In the genomic region with DNA sequence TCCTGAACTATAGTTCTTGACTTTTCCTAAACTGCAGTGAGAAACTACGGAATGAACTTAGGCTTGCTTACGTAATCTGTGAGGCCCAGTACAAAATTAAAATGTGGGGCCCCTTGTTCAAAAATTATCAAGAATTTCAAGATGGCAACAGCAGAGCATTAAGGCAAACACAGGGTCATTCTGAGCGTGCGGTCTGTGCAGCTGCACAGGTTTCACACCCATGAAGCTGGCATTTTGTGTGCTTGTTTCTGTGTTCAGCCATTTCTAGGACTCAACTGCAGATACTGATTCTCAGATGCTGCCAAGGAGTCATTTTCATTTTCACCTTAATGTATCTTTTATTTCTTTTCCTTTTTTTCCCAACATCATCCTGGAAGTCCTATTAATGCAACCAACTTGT, we compare ENCODE assay signal across 16 cellular contexts.
"Had no signal": no experiment of that assay in that cellular context is flagged by ENCODE, and none has a peak within 500 bp of the region (broad histone marks: within the 10 kb centered on the region; RNA-seq: fewer than 3 reads in every experiment).

No MANE protein-coding gene starts in this region.

- H3K4me1 ChIP-seq: left ventricle myocardium inferior, thyroid gland had no signal

- FAIRE-seq: TTC549 had no signal

- DNase-seq: activated CD4-positive, alpha-beta T cell treated with anti-CD3 and anti-CD28 coated beads, Interleukin-2, amount 50 U/mL, for 1 hour; activated CD4-positive, CD25-positive, alpha-beta regulatory T cell; activated naive CD4-positive, alpha-beta T cell treated with Interleukin-2 at 50 U/mL for 16 hours; brain microvascular endothelial cell; cerebellar nuclear complex; effector memory CD4-positive, alpha-beta T cell; foreskin fibroblast; glutamatergic neuron; left ventricle myocardium inferior; mucosa of descending colon; stimulated activated CD4-positive, alpha-beta T cell treated with anti-CD3 and anti-CD28 coated beads, Interleukin-1b, Interleukin-23, amount 100 ng/mL, for 48 hours; thyroid gland had no signal

- H3K9me3 ChIP-seq: left ventricle myocardium inferior, mucosa of descending colon, thyroid gland had no signal

- ATAC-seq: activated T-helper 17 cell treated with anti-CD3 and anti-CD28 coated beads, Interleukin-2, amount 50 U/mL, for 72 hours; mucosa of descending colon; natural killer cell treated with Interleukin-12 subunit alpha and Interleukin-12 subunit beta and Interleukin-15 and Interleukin-18, amount 100 ng/mL, for 72 hours had no signal

- H3K36me3 Mint-ChIP-seq: natural killer cell treated with Interleukin-12 subunit alpha and Interleukin-12 subunit beta and Interleukin-15 and Interleukin-18, amount 100 ng/mL, for 72 hours had no signal

- H3K4me3 ChIP-seq: left ventricle myocardium inferior, mucosa of descending colon, thyroid gland had no signal

- H3K4me3 Mint-ChIP-seq: activated T-helper 17 cell treated with anti-CD3 and anti-CD28 coated beads, Interleukin-2, amount 50 U/mL, for 72 hours; natural killer cell treated with Interleukin-12 subunit alpha and Interleukin-12 subunit beta and Interleukin-15 and Interleukin-18, amount 100 ng/mL, for 72 hours; T-helper 1 cell treated with Interleukin-12 subunit alpha and Interleukin-12 subunit beta and Interleukin-4 antibody, amounts not matched to agents 30 μg/mL and 1 μg/mL, for 36 hours had no signal

- H3K27me3 Mint-ChIP-seq: activated T-helper 17 cell treated with anti-CD3 and anti-CD28 coated beads, Interleukin-2, amount 50 U/mL, for 72 hours had no signal

- H3K27me3 ChIP-seq: brain microvascular endothelial cell, thyroid gland had no signal

- H3K9me3 Mint-ChIP-seq: activated T-helper 17 cell treated with anti-CD3 and anti-CD28 coated beads, Interleukin-2, amount 50 U/mL, for 72 hours; natural killer cell treated with Interleukin-12 subunit alpha and Interleukin-12 subunit beta and Interleukin-15 and Interleukin-18, amount 100 ng/mL, for 72 hours had no signal

- H3K36me3 ChIP-seq: brain microvascular endothelial cell, left ventricle myocardium inferior, thyroid gland had no signal

- H3K27ac Mint-ChIP-seq: activated T-helper 17 cell treated with anti-CD3 and anti-CD28 coated beads, Interleukin-2, amount 50 U/mL, for 72 hours; T-helper 1 cell treated with Interleukin-12 subunit alpha and Interleukin-12 subunit beta and Interleukin-4 antibody, amounts not matched to agents 30 μg/mL and 1 μg/mL, for 36 hours had no signal

- H3K27ac ChIP-seq: brain microvascular endothelial cell, left ventricle myocardium inferior, thyroid gland had no signal
